ENCODE assay signal across 13 cellular contexts in the genomic region with DNA sequence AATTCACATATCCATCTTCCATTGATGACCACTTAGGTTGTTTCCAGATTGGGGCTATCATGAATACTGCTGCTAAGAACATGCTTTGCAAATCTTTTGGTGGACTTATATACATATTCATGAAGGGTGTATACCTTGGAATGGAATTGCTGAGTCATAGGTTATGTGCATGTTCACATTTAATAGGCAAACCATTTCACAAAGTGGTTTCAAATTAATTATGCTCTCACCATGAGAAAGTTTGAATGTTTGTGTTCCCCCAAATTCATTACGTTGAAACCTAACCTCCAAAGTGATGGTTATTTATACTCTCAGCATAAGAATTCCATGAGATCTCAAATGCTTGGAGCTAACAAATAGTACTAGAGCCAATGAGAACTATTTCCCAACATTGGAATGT.
"Had no signal": no experiment of that assay in that cellular context is flagged by ENCODE, and none has a peak within 500 bp of the region (broad histone marks: within the 10 kb centered on the region; RNA-seq: fewer than 3 reads in every experiment).

No MANE protein-coding gene starts in this region.

- H3K9me3 Mint-ChIP-seq: activated naive CD4-positive, alpha-beta T cell treated with anti-CD3 and anti-CD28 coated beads, Interleukin-2, amount 50 U/mL, for 24 hours had no signal

- H3K4me1 Mint-ChIP-seq: neural crest cell had no signal

- ATAC-seq: gastroesophageal sphincter, pancreas had no signal

- H3K27ac ChIP-seq: esophagus squamous epithelium, gastroesophageal sphincter, pancreas, thyroid gland had no signal

- H3K4me3 ChIP-seq: esophagus squamous epithelium, gastroesophageal sphincter, pancreas, thyroid gland had no signal

- H3K9me3 ChIP-seq: pancreas, thyroid gland had no signal

- H3K36me3 ChIP-seq: pancreas had no signal

- DNase-seq: activated CD4-positive, alpha-beta T cell treated with anti-CD3 and anti-CD28 coated beads, Interleukin-2, amount 50 U/mL, for 4 hours; activated CD4-positive, CD25-positive, alpha-beta regulatory T cell treated with anti-CD3 and anti-CD28 coated beads, Interleukin-2, amount 50 U/mL, for 72 hours; activated effector memory CD4-positive, alpha-beta T cell treated with Interleukin-2 at 50 U/mL for 16 hours; activated T-cell treated with anti-CD3 and anti-CD28 coated beads, Interleukin-2, amount 50 U/mL, for 1 hour; esophagus squamous epithelium; hippocampal formation; kidney glomerular epithelial cell; pancreas; small intestine; thyroid gland had no signal

- H3K27me3 Mint-ChIP-seq: activated naive CD4-positive, alpha-beta T cell treated with anti-CD3 and anti-CD28 coated beads, Interleukin-2, amount 50 U/mL, for 24 hours had no signal

- H3K4me3 Mint-ChIP-seq: activated naive CD4-positive, alpha-beta T cell treated with anti-CD3 and anti-CD28 coated beads, Interleukin-2, amount 50 U/mL, for 24 hours; neural crest cell had no signal

- H3K4me1 ChIP-seq: esophagus squamous epithelium, thyroid gland had no signal

- H3K27ac Mint-ChIP-seq: activated naive CD4-positive, alpha-beta T cell treated with anti-CD3 and anti-CD28 coated beads, Interleukin-2, amount 50 U/mL, for 24 hours had no signal

- H3K27me3 ChIP-seq: esophagus squamous epithelium, gastroesophageal sphincter, pancreas, thyroid gland had no signal
